Comparison of ENCODE assay signal across 21 cellular contexts in the genomic region with DNA sequence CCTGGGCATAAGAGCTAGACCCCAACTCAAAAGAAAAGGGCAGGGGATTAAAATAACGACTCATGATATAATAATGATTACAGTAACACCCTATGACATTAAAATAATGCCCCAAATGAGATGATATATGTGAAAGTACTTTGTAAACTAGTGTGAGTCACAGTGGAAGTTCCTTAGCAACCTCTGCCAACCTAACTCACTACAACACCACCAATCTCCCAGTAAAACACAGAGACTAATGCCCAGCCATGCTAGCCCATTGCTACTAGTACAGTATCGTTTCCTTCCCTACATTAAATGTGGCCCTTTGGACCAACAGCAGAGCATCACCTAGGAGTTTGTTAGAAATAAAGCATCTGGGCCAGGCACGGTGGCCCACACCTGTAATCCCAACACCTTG.
"Had no signal": no experiment of that assay in that cellular context is flagged by ENCODE, and none has a peak within 500 bp of the region (broad histone marks: within the 10 kb centered on the region; RNA-seq: fewer than 3 reads in every experiment).

No MANE protein-coding gene starts in this region.

- H3K27me3 ChIP-seq: left lung, right lobe of liver had no signal

- H3K36me3 ChIP-seq: left lung, lower lobe of right lung, neutrophil, right lobe of liver, thoracic aorta had no signal

- H3K27ac ChIP-seq: coronary artery, left lung, lower lobe of right lung, neutrophil, right lobe of liver, thoracic aorta, VCaP had no signal

- ATAC-seq: activated CD4-positive, CD25-positive, alpha-beta regulatory T cell treated with anti-CD3 and anti-CD28 coated beads, Interleukin-2, amount 50 U/mL, for 24 hours; left lung; lower lobe of right lung; right lobe of liver; stimulated activated effector memory CD8-positive, alpha-beta T cell treated with anti-CD3 and anti-CD28 coated beads, Interleukin-12 subunit alpha, Interleukin-12 subunit beta, amount 100 ng/mL, for 72 hours had no signal

- H3K9me3 ChIP-seq: left lung, lower lobe of right lung, neutrophil, right lobe of liver, thoracic aorta had no signal

- DNase-seq: activated CD4-positive, alpha-beta memory T cell treated with anti-CD3 and anti-CD28 coated beads for 36 hours; activated CD4-positive, alpha-beta T cell treated with anti-CD3 and anti-CD28 coated beads for 48 hours; activated CD8-positive, alpha-beta memory T cell treated with anti-CD3 and anti-CD28 coated beads, Interleukin-2, amount 50 U/mL, for 4 hours; activated gamma-delta T cell; activated naive CD4-positive, alpha-beta T cell treated with anti-CD3 and anti-CD28 coated beads, Interleukin-2, amount 10 ng/mL, durations not matched to agents 7 days and 5 days; activated T-cell treated with anti-CD3 and anti-CD28 coated beads, Interleukin-2, amount 50 U/mL, for 1 hour; foreskin melanocyte; kidney glomerular epithelial cell; left lung; lower lobe of right lung; naive B cell; nephron progenitor cell; right lobe of liver; stimulated activated CD4-positive, alpha-beta T cell treated with anti-CD3 and anti-CD28 coated beads, Interleukin-4, amount 100 ng/mL, for 24 hours; trophoblast cell had no signal

- H3K4me3 ChIP-seq: coronary artery, left lung, lower lobe of right lung, right lobe of liver, thoracic aorta had no signal
